ENCODE assay signal across 10 cellular contexts in the genomic region with DNA sequence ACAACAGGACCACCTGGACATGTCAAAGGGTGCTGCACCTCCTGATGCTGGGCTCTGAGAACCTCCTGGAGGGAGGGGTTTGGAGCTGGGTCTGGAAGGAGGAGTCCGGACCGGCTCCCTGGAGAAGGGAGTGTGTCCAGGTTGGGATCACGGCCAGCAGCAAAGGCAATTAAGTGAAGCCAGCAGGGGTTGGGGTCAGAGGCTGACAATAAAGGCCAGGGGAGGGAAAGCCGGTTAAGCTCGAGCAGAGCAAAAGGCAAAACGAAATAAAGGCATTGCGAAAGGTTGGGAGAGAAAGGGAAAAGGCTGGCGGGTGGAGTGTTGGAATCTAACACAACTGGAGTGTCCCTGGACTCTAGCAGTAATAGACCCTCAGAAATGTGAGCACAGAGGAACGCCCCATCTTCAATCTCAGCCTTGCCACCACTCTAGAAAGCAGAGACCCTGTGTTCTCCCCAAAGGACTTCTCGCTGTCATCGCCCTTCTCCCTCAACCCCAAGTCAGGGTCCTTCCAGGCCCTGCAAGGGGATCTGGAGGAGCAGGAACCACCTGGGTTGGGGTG. TPM values are rescaled to one million over a fixed set of nuclear protein-coding genes. Genes with fewer than 3 reads are reported as not detected.
DNase-seq lines count a peak whose midpoint lies in the region; ATAC-seq and TF ChIP-seq lines count a peak whose summit lies in the region.
"Had no signal": no experiment of that assay in that cellular context is flagged by ENCODE, and none has a peak within 500 bp of the region (broad histone marks: within the 10 kb centered on the region; RNA-seq: fewer than 3 reads in every experiment).

No MANE protein-coding gene starts in this region.

- H3K4me3 Mint-ChIP-seq in CD4-positive, alpha-beta T cell: peak overlapping the region; percentile 77
- H3K4me3 Mint-ChIP-seq in activated naive CD8-positive, alpha-beta T cell treated with anti-CD3 and anti-CD28 coated beads, Interleukin-2, amount 50 U/mL, for 24 hours: peak overlapping the region; percentile 35
- H3K4me3 Mint-ChIP-seq in naive thymus-derived CD4-positive, alpha-beta T cell: peak overlapping the region in 9 of 10 donors; percentile 32 to 86 (median 60)

- H3K27ac ChIP-seq in CD4-positive, alpha-beta T cell (ENCODE audit: low read depth, low read length): no peak overlapping the region
- no peak overlapping the region for H3K27ac ChIP-seq in HUES6 (ENCODE audit: low read depth, low read length)
- no peak overlapping the region for H3K27ac ChIP-seq in naive thymus-derived CD4-positive, alpha-beta T cell (ENCODE audit: low read depth, low read length)
- H3K27ac ChIP-seq: cardiac muscle cell had no signal

- DNase-seq in CD4-positive, alpha-beta T cell: no peak
- no peak for DNase-seq in activated naive CD8-positive, alpha-beta T cell treated with anti-CD3 and anti-CD28 coated beads, Interleukin-2, amount 50 U/mL, for 24 hours
- DNase-seq in naive thymus-derived CD4-positive, alpha-beta T cell: no peak
- DNase-seq in NCI-H1092 treated with DMSO at 0.1 percent for 48 hours (lab: John Stamatoyannopoulos, UW): no peak
- DNase-seq in activated CD4-positive, alpha-beta T cell treated with anti-CD3 and anti-CD28 coated beads, Interleukin-2, amount 50 U/mL, for 1 hour: no peak

- CTCF ChIA-PET in CD4-positive, alpha-beta T cell (lab: Charles Lee): no interaction called here
- CTCF ChIA-PET in naive thymus-derived CD4-positive, alpha-beta T cell (lab: Charles Lee): no interaction called here

- no peaks in the 10 kb centered on the region for H3K9me3 ChIP-seq in CD4-positive, alpha-beta T cell (ENCODE audit: control insufficient read depth, low read length)
- H3K9me3 ChIP-seq in HUES6 (ENCODE audit: control insufficient read depth, insufficient read depth, low read depth, low read length): no peaks in the 10 kb centered on the region
- H3K9me3 ChIP-seq in naive thymus-derived CD4-positive, alpha-beta T cell (ENCODE audit: control insufficient read depth in 2 of 3, low read length in 3 of 3): no peaks in the 10 kb centered on the region

- no peaks in the 10 kb centered on the region for H3K36me3 Mint-ChIP-seq in CD4-positive, alpha-beta T cell (ENCODE audit: low read depth)
- H3K36me3 Mint-ChIP-seq in activated naive CD8-positive, alpha-beta T cell treated with anti-CD3 and anti-CD28 coated beads, Interleukin-2, amount 50 U/mL, for 24 hours (ENCODE audit: low read depth): no peaks in the 10 kb centered on the region
- H3K36me3 Mint-ChIP-seq in naive thymus-derived CD4-positive, alpha-beta T cell: peaks cover 0 to 1% (median 0%) of the 10 kb centered on the region in 5 donors

- peaks cover 59% of the 10 kb centered on the region for H3K27me3 Mint-ChIP-seq in CD4-positive, alpha-beta T cell
- peaks cover 68% of the 10 kb centered on the region for H3K27me3 Mint-ChIP-seq in activated naive CD8-positive, alpha-beta T cell treated with anti-CD3 and anti-CD28 coated beads, Interleukin-2, amount 50 U/mL, for 24 hours
- H3K27me3 Mint-ChIP-seq in naive thymus-derived CD4-positive, alpha-beta T cell: peaks cover 48 to 66% (median 52%) of the 10 kb centered on the region in 5 donors

- peaks cover 16% of the 10 kb centered on the region for H3K4me1 Mint-ChIP-seq in CD4-positive, alpha-beta T cell (ENCODE audit: low read depth)
- peaks cover 5% of the 10 kb centered on the region for H3K4me1 Mint-ChIP-seq in activated naive CD8-positive, alpha-beta T cell treated with anti-CD3 and anti-CD28 coated beads, Interleukin-2, amount 50 U/mL, for 24 hours
- peaks cover 0 to 23% (median 8%) of the 10 kb centered on the region in 7 donors for H3K4me1 Mint-ChIP-seq in naive thymus-derived CD4-positive, alpha-beta T cell

- peak overlapping the region; percentile 59 for H3K4me3 ChIP-seq in HUES6 (ENCODE audit: low read depth, low read length)
- H3K4me3 ChIP-seq in naive thymus-derived CD4-positive, alpha-beta T cell (ENCODE audit: low read length): no peak overlapping the region
- H3K4me3 ChIP-seq: cardiac muscle cell had no signal

- H3K9me3 Mint-ChIP-seq in CD4-positive, alpha-beta T cell: no peaks in the 10 kb centered on the region
- H3K9me3 Mint-ChIP-seq in activated naive CD8-positive, alpha-beta T cell treated with anti-CD3 and anti-CD28 coated beads, Interleukin-2, amount 50 U/mL, for 24 hours: no peaks in the 10 kb centered on the region
- peaks cover 0 to 1% (median 0%) of the 10 kb centered on the region in 11 donors for H3K9me3 Mint-ChIP-seq in naive thymus-derived CD4-positive, alpha-beta T cell

- no peaks in the 10 kb centered on the region for H3K36me3 ChIP-seq in HUES6 (ENCODE audit: control insufficient read depth, insufficient read depth, low read length)
- no peaks in the 10 kb centered on the region for H3K36me3 ChIP-seq in naive thymus-derived CD4-positive, alpha-beta T cell (ENCODE audit: control insufficient read depth in 2 of 3, insufficient read depth in 3 of 3, low read length in 3 of 3)
- H3K36me3 ChIP-seq: cardiac muscle cell had no signal

- peaks cover 9% of the 10 kb centered on the region for H3K4me1 ChIP-seq in HUES6 (ENCODE audit: control insufficient read depth, insufficient read depth, low read length)
- no peaks in the 10 kb centered on the region for H3K4me1 ChIP-seq in naive thymus-derived CD4-positive, alpha-beta T cell (ENCODE audit: control insufficient read depth in 2 of 2, insufficient read depth in 2 of 2, low read length in 2 of 2)

- H3K27ac Mint-ChIP-seq in CD4-positive, alpha-beta T cell: no peak overlapping the region
- no peak overlapping the region for H3K27ac Mint-ChIP-seq in activated naive CD8-positive, alpha-beta T cell treated with anti-CD3 and anti-CD28 coated beads, Interleukin-2, amount 50 U/mL, for 24 hours
- no peak overlapping the region for H3K27ac Mint-ChIP-seq in naive thymus-derived CD4-positive, alpha-beta T cell

- H3K27me3 ChIP-seq in CD4-positive, alpha-beta T cell (ENCODE audit: control insufficient read depth, insufficient read depth, low read length): peaks cover 50% of the 10 kb centered on the region
- peaks cover 78% of the 10 kb centered on the region for H3K27me3 ChIP-seq in HUES6 (ENCODE audit: control insufficient read depth, insufficient read depth, low read length)
- H3K27me3 ChIP-seq in naive thymus-derived CD4-positive, alpha-beta T cell (ENCODE audit: control insufficient read depth in 2 of 2, insufficient read depth in 2 of 2, low read length in 2 of 2): peaks cover 0 to 8% of the 10 kb centered on the region in 2 donors

- no peak overlapping the region for H3K9ac ChIP-seq in HUES6 (ENCODE audit: low read length)

- intact Hi-C loops in CD4-positive, alpha-beta T cell (cut with DNase I, micrococcal nuclease): no loop called here
- intact Hi-C loops in naive thymus-derived CD4-positive, alpha-beta T cell (cut with micrococcal nuclease): no loop called here

- no peak for TF ChIP-seq CTCF in CD4-positive, alpha-beta T cell (IDR thresholded peaks at IDR 0.05)

- POLR2A ChIA-PET in CD4-positive, alpha-beta T cell (lab: Charles Lee): no interaction called here
- POLR2A ChIA-PET in naive thymus-derived CD4-positive, alpha-beta T cell (lab: Charles Lee): no interaction called here

- ATAC-seq in CD4-positive, alpha-beta T cell (ENCODE audit: poor library complexity): no peak
- no peak for ATAC-seq in activated naive CD8-positive, alpha-beta T cell treated with anti-CD3 and anti-CD28 coated beads, Interleukin-2, amount 50 U/mL, for 24 hours
- no peak for ATAC-seq in naive thymus-derived CD4-positive, alpha-beta T cell
- no peak for ATAC-seq in HG03025 (IDR thresholded peaks at IDR 0.05; ENCODE audit: low FRiP score, unreplicated experiment)
- no peak for ATAC-seq in GM19324 (IDR thresholded peaks at IDR 0.05; ENCODE audit: low FRiP score, unreplicated experiment)

RNA-seq across cellular contexts. Expression of a gene that starts 0.9 kb away (rescaled TPM):
- total RNA-seq in CD4-positive, alpha-beta T cell: not detected
- total RNA-seq in naive thymus-derived CD4-positive, alpha-beta T cell: not detected
- not detected for polyA plus RNA-seq in naive thymus-derived CD4-positive, alpha-beta T cell
- total RNA-seq: activated CD8-positive, alpha-beta memory T cell treated with anti-CD3 and anti-CD28 coated beads for 36 hours had no signal
